Comparison of ENCODE assay signal across 12 cellular contexts in genomic region chr5:156201793-156202388, GRCh38.
A peak's percentile ranks its signal among the peaks of the same experiment; 100 is the strongest.
DNase-seq lines count a peak whose midpoint lies in the region; TF ChIP-seq lines count a peak whose summit lies in the region.
"Had no signal": no experiment of that assay in that cellular context is flagged by ENCODE, and none has a peak within 500 bp of the region (broad histone marks: within the 10 kb centered on the region; RNA-seq: fewer than 3 reads in every experiment).

No MANE protein-coding gene starts in this region.

- H3K27ac ChIP-seq in WERI-Rb-1 = no peak overlapping the region
- H3K27ac ChIP-seq: right lobe of liver, suprapubic skin had no signal

- TF ChIP-seq CTCF in WERI-Rb-1 (IDR thresholded peaks at IDR 0.05; ENCODE audit: low read depth, low read length) = no peak

- DNase-seq in GM04504 (ENCODE audit: low read depth) = peak; percentile 38
- peak; percentile 8 for DNase-seq in T1000 (lab: John Stamatoyannopoulos, UW)
- DNase-seq in head of caudate nucleus = peak in 30 of 42 donors; percentile 6 to 75 (median 36)
- peak; percentile 76 for DNase-seq in stromal cell of bone marrow (ENCODE audit: low read depth)
- no peak for DNase-seq in WERI-Rb-1
- no peak for DNase-seq in NCI-H1436 (lab: John Stamatoyannopoulos, UW)
- DNase-seq in stimulated activated CD4-positive, alpha-beta T cell treated with anti-CD3 and anti-CD28 coated beads, Interleukin-1b, Interleukin-23, amount 100 ng/mL, for 48 hours = no peak
- DNase-seq: effector CD8-positive, alpha-beta T cell; NCI-H2029 treated with DMSO at 0.1 percent for 48 hours; OCI-M1; right lobe of liver had no signal

- H3K9me3 ChIP-seq in WERI-Rb-1 (ENCODE audit: severe bottlenecking) = no peaks in the 10 kb centered on the region
- H3K9me3 ChIP-seq: right lobe of liver, suprapubic skin had no signal

- no peaks in the 10 kb centered on the region for H3K27me3 ChIP-seq in WERI-Rb-1 (ENCODE audit: insufficient read depth, low read depth, severe bottlenecking)
- H3K27me3 ChIP-seq: right lobe of liver, suprapubic skin had no signal

- no peaks in the 10 kb centered on the region for H3K36me3 ChIP-seq in WERI-Rb-1
- H3K36me3 ChIP-seq: right lobe of liver, suprapubic skin had no signal

- no peak overlapping the region for H3K4me3 ChIP-seq in WERI-Rb-1 (ENCODE audit: low read depth, low read length)
- H3K4me3 ChIP-seq: right lobe of liver, suprapubic skin had no signal

- intact Hi-C loops in head of caudate nucleus (cut with DNase I) = no loop called here

Comparison
In these comparisons a context has a peak if more than half of its experiments do, and no peak if none do; other contexts are left out.
1. DNase-seq: peak in GM04504 (single experiment), T1000 (single experiment), head of caudate nucleus (30 of 42) and stromal cell of bone marrow (single experiment); none in WERI-Rb-1 (single experiment), NCI-H1436 (single experiment) and stimulated activated CD4-positive, alpha-beta T cell treated with anti-CD3 and anti-CD28 coated beads, Interleukin-1b, Interleukin-23, amount 100 ng/mL, for 48 hours (single experiment).